8 cellular contexts compared by ENCODE assay signal in the genomic region with DNA sequence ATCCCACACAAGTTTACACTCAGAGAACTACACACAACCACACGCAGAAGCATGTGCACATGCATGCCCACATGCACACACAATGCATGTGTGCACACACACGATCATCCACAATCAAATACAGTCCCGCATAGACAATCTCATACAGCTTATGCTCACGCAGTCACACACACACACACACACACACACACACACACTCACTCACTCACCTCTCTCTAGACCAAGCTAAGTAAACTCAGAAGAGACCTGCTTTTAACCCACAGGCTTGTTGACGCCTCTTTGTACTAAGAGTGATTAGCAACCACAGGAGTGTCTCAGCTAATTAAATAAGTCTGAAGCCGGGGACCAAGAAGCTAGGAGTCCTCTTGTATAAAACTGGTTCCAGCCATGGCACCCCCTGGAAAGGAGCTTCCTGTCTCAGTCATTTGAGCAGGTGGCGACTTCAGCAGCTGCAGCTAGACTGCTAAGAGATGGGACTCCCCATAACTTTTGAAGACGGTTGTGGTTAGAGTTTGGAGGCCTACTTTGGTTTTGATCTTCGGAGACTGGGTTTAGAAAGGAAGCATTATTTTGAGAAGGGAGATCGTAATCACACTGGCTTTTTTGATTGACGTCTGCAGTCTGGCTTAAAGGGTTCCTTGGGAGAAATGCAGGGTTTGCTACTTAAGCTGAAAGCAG.
DNase-seq lines count a peak whose midpoint lies in the region; ATAC-seq, FAIRE-seq and TF ChIP-seq lines count a peak whose summit lies in the region.

No MANE protein-coding gene starts in this region.

- peaks cover 0 to 49% (median 16%) of the 10 kb centered on the region in 9 donors for H3K4me1 ChIP-seq in heart right ventricle

- peaks cover 0 to 8% of the 10 kb centered on the region in 2 donors for H3K9me3 Mint-ChIP-seq in activated T-cell treated with anti-CD3 and anti-CD28 coated beads, Interleukin-2, amount 50 U/mL, for 72 hours

- no peak overlapping the region for H3K4me3 ChIP-seq in NB4 (ENCODE audit: low read depth, low read length)
- H3K4me3 ChIP-seq in heart right ventricle, result no peak overlapping the region

- FAIRE-seq in GM12891 (lab: Jason Lieb, UNC) (peak; percentile 96), HTR-8/SVneo (lab: Jason Lieb, UNC) (no peak)

- TF ChIP-seq CTCF in NB4 (IDR thresholded peaks at IDR 0.05; ENCODE audit: low read depth, low read length) (no peak), heart right ventricle (IDR thresholded peaks at IDR 0.05) (no peak)

- peaks cover 16% of the 10 kb centered on the region for H3K27me3 Mint-ChIP-seq in activated T-cell treated with anti-CD3 and anti-CD28 coated beads, Interleukin-2, amount 50 U/mL, for 72 hours (ENCODE audit: low read depth)

- no peaks in the 10 kb centered on the region for H3K36me3 ChIP-seq in heart right ventricle

- ATAC-seq in GM21786 (IDR thresholded peaks at IDR 0.05; ENCODE audit: unreplicated experiment) (peak; percentile 54), heart right ventricle (no peak)
- peak; percentile 89 to 92 for ATAC-seq in activated T-cell treated with anti-CD3 and anti-CD28 coated beads, Interleukin-2, amount 50 U/mL, for 72 hours (replicated peaks in 1 of 2)

- DNase-seq in GM12891 (ENCODE audit: insufficient read length, low spot score) (no peak), NB4 (ENCODE audit: low read depth) (peak; percentile 97), HTR-8/SVneo (ENCODE audit: insufficient read length, low spot score) (no peak), heart right ventricle (no peak), NCI-H345 treated with DMSO at 0.1 percent for 48 hours (lab: John Stamatoyannopoulos, UW; ENCODE audit: unreplicated experiment) (no peak)
- peak; percentile 64 to 67 for DNase-seq in activated T-cell treated with anti-CD3 and anti-CD28 coated beads, Interleukin-2, amount 50 U/mL, for 72 hours
- peak; percentile 12 to 38 (median 19) for DNase-seq in stimulated activated CD4-positive, alpha-beta T cell treated with anti-CD3 and anti-CD28 coated beads, Interleukin-12 subunit alpha, Interleukin-12 subunit beta, amount 100 ng/mL, for 48 hours (ENCODE audit: low read depth in 2 of 3, low spot score in 1 of 3)

- no peaks in the 10 kb centered on the region for H3K9me3 ChIP-seq in heart right ventricle

- peaks cover 0 to 5% of the 10 kb centered on the region in 2 donors for H3K36me3 Mint-ChIP-seq in activated T-cell treated with anti-CD3 and anti-CD28 coated beads, Interleukin-2, amount 50 U/mL, for 72 hours (ENCODE audit: insufficient read depth in 2 of 2)

- intact Hi-C loops in heart right ventricle (cut with DNase I), result no loop called here

- H3K4me3 Mint-ChIP-seq in activated T-cell treated with anti-CD3 and anti-CD28 coated beads, Interleukin-2, amount 50 U/mL, for 72 hours, result peak overlapping the region; percentile 38 to 42

- no peak for TF ChIP-seq POLR2A in GM12891 (IDR thresholded peaks at IDR 0.05; ENCODE audit: low read depth, low read length)
- TF ChIP-seq POLR2A in NB4 (IDR thresholded peaks at IDR 0.05; ENCODE audit: extremely low read depth, insufficient read length), result no peak

- no peaks in the 10 kb centered on the region for H3K27me3 ChIP-seq in heart right ventricle

- peak overlapping the region; percentile 25 for H3K27ac Mint-ChIP-seq in activated T-cell treated with anti-CD3 and anti-CD28 coated beads, Interleukin-2, amount 50 U/mL, for 72 hours

- no peak overlapping the region for H3K27ac ChIP-seq in heart right ventricle

- WGBS in heart right ventricle, 2 donors, result 86 to 93% methylated on average over 11 of the region's 11 CpGs

- peaks cover 47% of the 10 kb centered on the region for H3K4me1 Mint-ChIP-seq in activated T-cell treated with anti-CD3 and anti-CD28 coated beads, Interleukin-2, amount 50 U/mL, for 72 hours (ENCODE audit: low read depth)

TF ChIP-seq in GM12891, 5 proteins besides CTCF, POLR2A, EP300 and RAD21:
- TF ChIP-seq PAX5 (IDR thresholded peaks at IDR 0.05; ENCODE audit: insufficient read depth, low read length, severe bottlenecking), result no peak
- no peak for TF ChIP-seq SPI1 (IDR thresholded peaks at IDR 0.05; ENCODE audit: low read depth, low read length)
- TF ChIP-seq POLR2AphosphoS5 (IDR thresholded peaks at IDR 0.05; ENCODE audit: low read depth, low read length), result no peak
- no peak for TF ChIP-seq POU2F2 (IDR thresholded peaks at IDR 0.05; ENCODE audit: low read depth, low read length)
- TF ChIP-seq TAF1 (IDR thresholded peaks at IDR 0.05; ENCODE audit: low read depth, low read length), result no peak

Comparison
In these comparisons a context has a peak if more than half of its experiments do, and no peak if none do; other contexts are left out.
1. DNase-seq: peak in NB4 (single experiment), activated T-cell treated with anti-CD3 and anti-CD28 coated beads, Interleukin-2, amount 50 U/mL, for 72 hours (2 of 2) and stimulated activated CD4-positive, alpha-beta T cell treated with anti-CD3 and anti-CD28 coated beads, Interleukin-12 subunit alpha, Interleukin-12 subunit beta, amount 100 ng/mL, for 48 hours (3 of 3); none in GM12891 (single experiment), HTR-8/SVneo (single experiment), heart right ventricle (0 of 2) and NCI-H345 treated with DMSO at 0.1 percent for 48 hours (single experiment).
2. ATAC-seq: peak in GM21786 (single experiment) and activated T-cell treated with anti-CD3 and anti-CD28 coated beads, Interleukin-2, amount 50 U/mL, for 72 hours (2 of 2); none in heart right ventricle (0 of 8).